ENCODE assay signal across 11 cellular contexts in the genomic region with DNA sequence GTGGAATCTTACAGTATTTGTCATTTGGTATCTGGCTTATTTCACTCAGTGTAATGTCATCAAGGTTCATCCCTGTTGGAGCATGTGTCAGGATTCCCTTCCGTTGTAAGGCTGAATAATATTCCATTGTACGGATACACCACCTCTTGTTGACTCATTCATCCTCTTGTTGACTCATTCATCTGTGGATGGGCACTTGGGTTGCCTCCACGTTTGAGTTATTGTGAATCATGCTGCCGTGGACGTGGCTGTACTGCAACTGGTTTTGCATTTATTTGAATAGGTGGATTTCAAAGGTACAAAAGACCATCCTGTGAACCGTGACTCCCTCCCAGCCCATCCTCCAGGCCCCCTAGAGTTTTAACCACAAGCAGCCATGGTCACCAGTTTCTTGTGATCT. TPM values are rescaled to one million over a fixed set of nuclear protein-coding genes. Genes with fewer than 3 reads are reported as not detected.
DNase-seq lines count a peak whose midpoint lies in the region; ATAC-seq and TF ChIP-seq lines count a peak whose summit lies in the region.
"Had no signal": no experiment of that assay in that cellular context is flagged by ENCODE, and none has a peak within 500 bp of the region (broad histone marks: within the 10 kb centered on the region; RNA-seq: fewer than 3 reads in every experiment).

No MANE protein-coding gene starts in this region.

- no peak overlapping the region for H3K27ac Mint-ChIP-seq in activated naive CD4-positive, alpha-beta T cell treated with anti-CD3 and anti-CD28 coated beads for 36 hours
- H3K27ac Mint-ChIP-seq: activated CD4-positive, alpha-beta memory T cell treated with anti-CD3 and anti-CD28 coated beads for 36 hours; memory B cell had no signal

- H3K4me2 ChIP-seq in osteoblast (ENCODE audit: insufficient read depth, low read length) = no peak overlapping the region

- H3K4me3 Mint-ChIP-seq in activated naive CD4-positive, alpha-beta T cell treated with anti-CD3 and anti-CD28 coated beads for 36 hours = no peak overlapping the region
- H3K4me3 Mint-ChIP-seq: activated CD4-positive, alpha-beta memory T cell treated with anti-CD3 and anti-CD28 coated beads for 36 hours; memory B cell had no signal

- H3K4me1 Mint-ChIP-seq in activated naive CD4-positive, alpha-beta T cell treated with anti-CD3 and anti-CD28 coated beads for 36 hours (ENCODE audit: low read depth) = no peaks in the 10 kb centered on the region

- H3K27me3 ChIP-seq in osteoblast (ENCODE audit: insufficient read depth, low read length) = no peaks in the 10 kb centered on the region
- H3K27me3 ChIP-seq in upper lobe of right lung = no peaks in the 10 kb centered on the region

- H2AFZ ChIP-seq in osteoblast (ENCODE audit: low read length) = no peak overlapping the region

- H3K9me3 Mint-ChIP-seq in activated naive CD4-positive, alpha-beta T cell treated with anti-CD3 and anti-CD28 coated beads for 36 hours = no peaks in the 10 kb centered on the region
- H3K9me3 Mint-ChIP-seq: activated CD4-positive, alpha-beta memory T cell treated with anti-CD3 and anti-CD28 coated beads for 36 hours; memory B cell had no signal

- no peak for ATAC-seq in upper lobe of right lung
- ATAC-seq in HG03025 (IDR thresholded peaks at IDR 0.05; ENCODE audit: low FRiP score, unreplicated experiment) = no peak

- no peaks in the 10 kb centered on the region for H3K79me2 ChIP-seq in osteoblast (ENCODE audit: insufficient read depth, low read length)

- DNase-seq in ELR (ENCODE audit: low read depth) = peak; percentile 98
- DNase-seq in dermis blood vessel endothelial cell = peak; percentile 95
- DNase-seq in osteoblast (ENCODE audit: insufficient read length, low spot score, missing footprints) = peak; percentile 86
- no peak for DNase-seq in upper lobe of right lung
- no peak for DNase-seq in activated naive CD4-positive, alpha-beta T cell treated with anti-CD3 and anti-CD28 coated beads for 36 hours
- DNase-seq: activated CD4-positive, alpha-beta memory T cell treated with anti-CD3 and anti-CD28 coated beads for 36 hours; NCI-H1436; retina had no signal

- intact Hi-C loops in upper lobe of right lung (cut with DNase I) = loop anchor here (10.0 kb wide), 1 partner anchor 122 kb away; no protein-coding TSS in a partner anchor
- intact Hi-C loops in activated naive CD4-positive, alpha-beta T cell treated with anti-CD3 and anti-CD28 coated beads for 36 hours (cut with micrococcal nuclease) = no loop called here

- H3K27ac ChIP-seq in osteoblast (ENCODE audit: low read depth, low read length) (peak overlapping the region; percentile 55), upper lobe of right lung (no peak overlapping the region)

- CTCF ChIA-PET in activated naive CD4-positive, alpha-beta T cell treated with anti-CD3 and anti-CD28 coated beads for 36 hours (lab: Charles Lee) = interaction anchor here (0.6 kb wide), 1 partner anchor 188 kb away, joined by 4 read pairs; no protein-coding TSS in a partner anchor

- TF ChIP-seq CTCF in osteoblast (IDR thresholded peaks at IDR 0.05; ENCODE audit: extremely low read depth, low read depth, low read length) (no peak), upper lobe of right lung (IDR thresholded peaks at IDR 0.05) (no peak)

- H4K20me1 ChIP-seq in osteoblast (ENCODE audit: insufficient read depth, low read length) = peaks cover 2% of the 10 kb centered on the region

- no peaks in the 10 kb centered on the region for H3K27me3 Mint-ChIP-seq in activated naive CD4-positive, alpha-beta T cell treated with anti-CD3 and anti-CD28 coated beads for 36 hours (ENCODE audit: low read depth)
- H3K27me3 Mint-ChIP-seq: activated CD4-positive, alpha-beta memory T cell treated with anti-CD3 and anti-CD28 coated beads for 36 hours; memory B cell had no signal

- H3K9me3 ChIP-seq in osteoblast (ENCODE audit: low read depth, low read length) = no peaks in the 10 kb centered on the region
- H3K9me3 ChIP-seq in upper lobe of right lung = no peaks in the 10 kb centered on the region

- peaks cover 6% of the 10 kb centered on the region for H3K4me1 ChIP-seq in osteoblast (ENCODE audit: insufficient read depth, low read length)
- no peaks in the 10 kb centered on the region for H3K4me1 ChIP-seq in upper lobe of right lung

- no peak overlapping the region for H3K4me3 ChIP-seq in osteoblast (ENCODE audit: insufficient read depth, low read length)
- no peak overlapping the region for H3K4me3 ChIP-seq in upper lobe of right lung

- peaks cover 11% of the 10 kb centered on the region for H3K36me3 Mint-ChIP-seq in activated naive CD4-positive, alpha-beta T cell treated with anti-CD3 and anti-CD28 coated beads for 36 hours (ENCODE audit: low read depth)

- H3K36me3 ChIP-seq in osteoblast (ENCODE audit: insufficient read depth, low read length) (peaks cover 16% of the 10 kb centered on the region), upper lobe of right lung (peaks cover 24% of the 10 kb centered on the region)

TF ChIP-seq in PFSK-1, 5 proteins besides CTCF, POLR2A, EP300 and RAD21:
- TF ChIP-seq SIN3A (IDR thresholded peaks at IDR 0.05; ENCODE audit: borderline replicate concordance, insufficient read depth, low read length) (no peak), POLR2AphosphoS5 (IDR thresholded peaks at IDR 0.05; ENCODE audit: low read depth, low read length) (no peak), FOXP2 (optimal IDR thresholded peaks at IDR 0.05; ENCODE audit: borderline replicate concordance, extremely low read depth, extremely low read length, insufficient read depth) (peak; percentile 65)

RNA-seq across cellular contexts. Expression of a gene that starts 11.9 kb away (rescaled TPM):
- polyA plus RNA-seq in PFSK-1 (2012; ENCODE audit: insufficient read length, low read depth) = 0.63 TPM
- total RNA-seq in dermis blood vessel endothelial cell (0.09 and 0.68 TPM in 2 replicates), osteoblast (0.72 TPM in 1 of 2 replicates, not detected in the other), upper lobe of right lung (0.78 TPM)
- total RNA-seq in activated naive CD4-positive, alpha-beta T cell treated with anti-CD3 and anti-CD28 coated beads for 36 hours = under 1 TPM; 0.30 to 0.50 TPM

RNA-seq across cellular contexts. Expression of a gene that starts 15.0 kb away (rescaled TPM):
- 109 TPM for polyA plus RNA-seq in PFSK-1 (2012; ENCODE audit: insufficient read length, low read depth)
- 33.9 and 40.7 TPM in 2 replicates for total RNA-seq in dermis blood vessel endothelial cell
- 14.7 and 14.8 TPM in 2 replicates for total RNA-seq in osteoblast
- 30.7 TPM for total RNA-seq in upper lobe of right lung
- 10 to 100 TPM; 33.3 to 35.6 TPM for total RNA-seq in activated naive CD4-positive, alpha-beta T cell treated with anti-CD3 and anti-CD28 coated beads for 36 hours

Comparison
In these comparisons a context has a peak if more than half of its experiments do, and no peak if none do; other contexts are left out.
1. DNase-seq: peak in ELR (single experiment), dermis blood vessel endothelial cell (single experiment) and osteoblast (single experiment); none in upper lobe of right lung (single experiment) and activated naive CD4-positive, alpha-beta T cell treated with anti-CD3 and anti-CD28 coated beads for 36 hours (single experiment).